ENCODE assay signal across 12 cellular contexts in genomic region chr11:127255239-127255638, GRCh38.
DNase-seq lines count a peak whose midpoint lies in the region; ATAC-seq and TF ChIP-seq lines count a peak whose summit lies in the region.
"Had no signal": no experiment of that assay in that cellular context is flagged by ENCODE, and none has a peak within 500 bp of the region (broad histone marks: within the 10 kb centered on the region; RNA-seq: fewer than 3 reads in every experiment).

No MANE protein-coding gene starts in this region.

- peak; percentile 0 for DNase-seq in AG10803 (ENCODE audit: low read depth)
- peak; percentile 9 for DNase-seq in GM23248
- peak; percentile 23 for DNase-seq in hepatocyte (ENCODE audit: low spot score)
- no peak for DNase-seq in neural progenitor cell (ENCODE audit: low spot score)
- no peak for DNase-seq in coronary artery (ENCODE audit: low spot score)
- DNase-seq in A673 (ENCODE audit: low spot score) = no peak
- DNase-seq: DMS53, GF-D8, H7 had no signal

- H3K27me3 ChIP-seq in GM23248 (replicated peaks; ENCODE audit: insufficient read depth) (peaks cover 42% of the 10 kb centered on the region), hepatocyte (no peaks in the 10 kb centered on the region), neural progenitor cell (no peaks in the 10 kb centered on the region), A673 (replicated peaks; ENCODE audit: insufficient read depth, low read depth, low read length, poor library complexity) (peaks cover 25% of the 10 kb centered on the region)
- H3K27me3 ChIP-seq: BLaER1 had no signal

- H3K27ac Mint-ChIP-seq in neural progenitor cell = peak overlapping the region; percentile 4

- H3K4me1 ChIP-seq in GM23248 (ENCODE audit: insufficient read depth) (no peaks in the 10 kb centered on the region), hepatocyte (ENCODE audit: insufficient read depth) (no peaks in the 10 kb centered on the region), neural progenitor cell (no peaks in the 10 kb centered on the region), A673 (ENCODE audit: insufficient read depth, low read length, poor library complexity, severe bottlenecking) (no peaks in the 10 kb centered on the region)

- no peaks in the 10 kb centered on the region for H3K9me3 ChIP-seq in GM23248 (ENCODE audit: low read depth)
- H3K9me3 ChIP-seq in hepatocyte (ENCODE audit: low read depth) = no peaks in the 10 kb centered on the region
- no peaks in the 10 kb centered on the region for H3K9me3 ChIP-seq in neural progenitor cell (ENCODE audit: low read depth)
- H3K9me3 ChIP-seq in A673 (ENCODE audit: low read depth, low read length, poor library complexity, severe bottlenecking) = no peaks in the 10 kb centered on the region

- H3K4me3 ChIP-seq in AG10803 (ENCODE audit: low read length) (no peak overlapping the region), GM23248 (no peak overlapping the region), hepatocyte (no peak overlapping the region), neural progenitor cell (no peak overlapping the region), coronary artery (no peak overlapping the region), A673 (ENCODE audit: low read depth, low read length, poor library complexity, severe bottlenecking) (no peak overlapping the region)
- H3K4me3 ChIP-seq: BLaER1 had no signal

- H3K4me2 ChIP-seq in GM23248 (ENCODE audit: unreplicated experiment) (no peak overlapping the region), hepatocyte (no peak overlapping the region), neural progenitor cell (no peak overlapping the region)
- H3K4me2 ChIP-seq: BLaER1 had no signal

- in situ Hi-C loops in GM23248 (cut with MboI) = no loop called here

- H2AFZ ChIP-seq in GM23248 (no peak overlapping the region), hepatocyte (no peak overlapping the region), neural progenitor cell (replicated peaks) (no peak overlapping the region)

- no peaks in the 10 kb centered on the region for H3K4me1 Mint-ChIP-seq in neural progenitor cell

- H3K4me3 Mint-ChIP-seq in neural progenitor cell = no peak overlapping the region

- H3K36me3 ChIP-seq in GM23248 (ENCODE audit: low read depth) (no peaks in the 10 kb centered on the region), hepatocyte (replicated peaks; ENCODE audit: insufficient read depth, low read depth) (no peaks in the 10 kb centered on the region), neural progenitor cell (no peaks in the 10 kb centered on the region), A673 (ENCODE audit: insufficient read depth, low read length, poor library complexity, severe bottlenecking) (no peaks in the 10 kb centered on the region)
- H3K36me3 ChIP-seq: BLaER1 had no signal

- 1 to 6% methylated on average over 6 of the region's 6 CpGs for WGBS in GM23248 (ENCODE audit: low coverage in 1 of 2, low lambda C conversion rate in 2 of 2, missing lambda C conversion rate in 2 of 2), 2 experiments
- WGBS in hepatocyte (ENCODE audit: low lambda C conversion rate, missing lambda C conversion rate) = 74% methylated on average over 6 of the region's 6 CpGs

- H3K9ac ChIP-seq in GM23248 = no peak overlapping the region
- H3K9ac ChIP-seq in neural progenitor cell = no peak overlapping the region
- H3K9ac ChIP-seq: BLaER1 had no signal

- H3K79me2 ChIP-seq in GM23248 (ENCODE audit: insufficient read depth) (no peaks in the 10 kb centered on the region), hepatocyte (no peaks in the 10 kb centered on the region), neural progenitor cell (ENCODE audit: low read depth) (no peaks in the 10 kb centered on the region)

- no TSS peak for BruUV-seq in A673 (replicated peaks; lab: Mats Ljungman, UMichigan)

- no peak for ATAC-seq in GM18502 (IDR thresholded peaks at IDR 0.05; ENCODE audit: poor library complexity, unreplicated experiment)
- ATAC-seq: HepG2 had no signal

- H3K9me2 ChIP-seq in GM23248 (ENCODE audit: insufficient read depth) = no peaks in the 10 kb centered on the region
- no peaks in the 10 kb centered on the region for H3K9me2 ChIP-seq in hepatocyte (replicated peaks; ENCODE audit: insufficient read depth)

- H3K27ac ChIP-seq in GM23248 = no peak overlapping the region
- H3K27ac ChIP-seq in hepatocyte = no peak overlapping the region
- no peak overlapping the region for H3K27ac ChIP-seq in neural progenitor cell
- H3K27ac ChIP-seq in coronary artery = no peak overlapping the region
- no peak overlapping the region for H3K27ac ChIP-seq in A673 (ENCODE audit: low read depth, low read length, poor library complexity, severe bottlenecking)
- H3K27ac ChIP-seq: BLaER1 had no signal

- no peaks in the 10 kb centered on the region for H4K20me1 ChIP-seq in GM23248 (ENCODE audit: insufficient read depth)
- no peaks in the 10 kb centered on the region for H4K20me1 ChIP-seq in hepatocyte (ENCODE audit: insufficient read depth, poor library complexity, severe bottlenecking)
- H4K20me1 ChIP-seq in neural progenitor cell (ENCODE audit: low read depth) = no peaks in the 10 kb centered on the region
- H4K20me1 ChIP-seq: BLaER1 had no signal

- intact Hi-C loops in A673 (cut with micrococcal nuclease; ENCODE audit: unreplicated experiment) = no loop called here

- no peaks in the 10 kb centered on the region for H3F3A ChIP-seq in GM23248 (ENCODE audit: insufficient read depth)
- no peaks in the 10 kb centered on the region for H3F3A ChIP-seq in neural progenitor cell (ENCODE audit: low read depth)

- no peak for TF ChIP-seq CTCF in AG10803 (conservative IDR thresholded peaks at IDR 0.05; ENCODE audit: low read length)
- TF ChIP-seq CTCF in hepatocyte (IDR thresholded peaks at IDR 0.05; ENCODE audit: poor library complexity) = no peak
- TF ChIP-seq CTCF in neural progenitor cell (IDR thresholded peaks at IDR 0.05) = no peak
- no peak for TF ChIP-seq CTCF in coronary artery (IDR thresholded peaks at IDR 0.05)
- no peak for TF ChIP-seq CTCF in A673 (conservative IDR thresholded peaks at IDR 0.05; ENCODE audit: low read depth, low read length)

- CTCF ChIA-PET in A673 (lab: Charles Lee) = no interaction called here

- H3K36me3 Mint-ChIP-seq in neural progenitor cell = no peaks in the 10 kb centered on the region

- H3K9me3 Mint-ChIP-seq in neural progenitor cell = peaks cover 2% of the 10 kb centered on the region

- POLR2A ChIA-PET in A673 (lab: Charles Lee; ENCODE audit: low non-redundant PET) = no interaction called here

- peaks cover 2% of the 10 kb centered on the region for H3K27me3 Mint-ChIP-seq in neural progenitor cell (ENCODE audit: insufficient read depth, low read depth)

Comparison
In these comparisons a context has a peak if more than half of its experiments do, and no peak if none do; other contexts are left out.
1. DNase-seq: peak in AG10803 (single experiment), GM23248 (single experiment) and hepatocyte (single experiment); none in neural progenitor cell (single experiment), coronary artery (single experiment) and A673 (single experiment).